ENCODE assay signal across 22 cellular contexts in the genomic region with DNA sequence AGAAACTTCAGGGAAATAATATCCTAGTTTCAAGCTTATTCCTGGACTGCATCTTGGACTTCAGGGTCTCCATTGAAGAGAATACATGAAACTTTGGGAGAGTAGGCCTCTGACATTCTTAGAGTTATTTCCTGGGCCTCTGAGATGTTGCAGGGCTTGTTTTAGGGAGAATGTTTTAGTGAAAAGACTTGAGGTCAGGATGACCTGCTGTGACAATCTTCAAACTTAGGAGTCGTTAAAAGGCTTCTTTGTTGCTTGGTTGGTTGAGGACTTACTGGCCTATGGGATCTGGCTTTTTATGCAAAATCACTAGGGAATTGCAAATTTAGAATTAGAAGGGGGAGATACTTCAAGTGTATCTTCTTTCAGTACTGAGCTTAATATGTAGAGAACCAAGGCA.
DNase-seq lines count a peak whose midpoint lies in the region; ATAC-seq and TF ChIP-seq lines count a peak whose summit lies in the region.
"Had no signal": no experiment of that assay in that cellular context is flagged by ENCODE, and none has a peak within 500 bp of the region (broad histone marks: within the 10 kb centered on the region; RNA-seq: fewer than 3 reads in every experiment).

No MANE protein-coding gene starts in this region.

- H3K36me3 Mint-ChIP-seq in nephron progenitor cell (ENCODE audit: low read depth) = no peaks in the 10 kb centered on the region
- H3K36me3 Mint-ChIP-seq: CD4-positive, alpha-beta memory T cell had no signal

- H3K27me3 ChIP-seq in DND-41 (ENCODE audit: insufficient read depth, low read length, poor library complexity) (no peaks in the 10 kb centered on the region), NT2/D1 (ENCODE audit: insufficient read depth, insufficient read length) (no peaks in the 10 kb centered on the region)
- H3K27me3 ChIP-seq: BE2C, MG63 had no signal

- ATAC-seq in DND-41 (ENCODE audit: insufficient read depth, low read depth) (no peak), GM21526 (IDR thresholded peaks at IDR 0.05; ENCODE audit: low FRiP score, unreplicated experiment) (peak; percentile 6), HG03460 (IDR thresholded peaks at IDR 0.05; ENCODE audit: unreplicated experiment) (no peak)
- ATAC-seq: HCT116, Panc1 had no signal

- H3K4me2 ChIP-seq in DND-41 (ENCODE audit: insufficient read depth, low read length) = no peak overlapping the region

- no peaks in the 10 kb centered on the region for H3K9me3 Mint-ChIP-seq in nephron progenitor cell

- H3K36me3 ChIP-seq in DND-41 (ENCODE audit: insufficient read depth, low read length) (no peaks in the 10 kb centered on the region), NT2/D1 (ENCODE audit: insufficient read depth, insufficient read length, low read length) (no peaks in the 10 kb centered on the region)
- H3K36me3 ChIP-seq: BE2C, MG63 had no signal

- no peaks in the 10 kb centered on the region for H3K79me2 ChIP-seq in DND-41 (ENCODE audit: insufficient read depth, low read length)

- TF ChIP-seq CTCF in DND-41 (IDR thresholded peaks at IDR 0.05; ENCODE audit: borderline replicate concordance, extremely low read depth, low read length, poor library complexity, severe bottlenecking) = no peak
- no peak for TF ChIP-seq CTCF in nephron progenitor cell (IDR thresholded peaks at IDR 0.05)

- no peak overlapping the region for H3K4me3 ChIP-seq in DND-41 (ENCODE audit: low read depth in 1 of 2, low read length in 2 of 2)
- H3K4me3 ChIP-seq in NT2/D1 (ENCODE audit: insufficient read length, low read depth) = no peak overlapping the region
- H3K4me3 ChIP-seq: MG63 had no signal

- H3K4me1 ChIP-seq in DND-41 (ENCODE audit: insufficient read depth, low read length) (no peaks in the 10 kb centered on the region), NT2/D1 (ENCODE audit: insufficient read depth, insufficient read length) (no peaks in the 10 kb centered on the region)

- H3K9ac ChIP-seq in DND-41 (ENCODE audit: low read depth, low read length) (no peak overlapping the region), NT2/D1 (ENCODE audit: insufficient read length, low read depth) (no peak overlapping the region)

- H2AFZ ChIP-seq in DND-41 (ENCODE audit: low read depth, low read length) = peak overlapping the region; percentile 37; the same call in 1 of the 2 replicates

- peaks cover 32% of the 10 kb centered on the region for H3K4me1 Mint-ChIP-seq in nephron progenitor cell
- H3K4me1 Mint-ChIP-seq: CD4-positive, alpha-beta memory T cell had no signal

- H3K9me3 ChIP-seq in DND-41 (ENCODE audit: insufficient read depth, low read length, severe bottlenecking) (no peaks in the 10 kb centered on the region), NT2/D1 (ENCODE audit: insufficient read depth, low read length) (no peaks in the 10 kb centered on the region)
- H3K9me3 ChIP-seq: BE2C, MG63 had no signal

- H3K27me3 Mint-ChIP-seq in nephron progenitor cell (ENCODE audit: low read depth, poor library complexity) = peaks cover 3% of the 10 kb centered on the region
- H3K27me3 Mint-ChIP-seq: CD4-positive, alpha-beta memory T cell had no signal

- no peak overlapping the region for H3K27ac ChIP-seq in DND-41 (ENCODE audit: low read length)
- H3K27ac ChIP-seq: 22Rv1 had no signal

- DNase-seq in DND-41 = no peak
- DNase-seq in NT2/D1 (ENCODE audit: low read depth, low spot score) = peak; percentile 46
- no peak for DNase-seq in nephron progenitor cell
- no peak for DNase-seq in HK-2 (ENCODE audit: unreplicated experiment)
- DNase-seq in pons (ENCODE audit: low spot score) = no peak
- no peak for DNase-seq in HT-29 (ENCODE audit: low spot score)
- DNase-seq: BE2C; CD4-positive, alpha-beta memory T cell; DMS79; IMR-90; Karpas-422; MG63; NCI-H1092; NCI-H146; NCI-H2227 treated with DMSO at 0.1 percent for 48 hours; NCI-H524; SW 1271 had no signal

- H4K20me1 ChIP-seq in DND-41 (ENCODE audit: insufficient read depth, low read length) = no peaks in the 10 kb centered on the region

- peak overlapping the region; percentile 29 for H3K27ac Mint-ChIP-seq in nephron progenitor cell
- H3K27ac Mint-ChIP-seq: CD4-positive, alpha-beta memory T cell had no signal

- H3K4me3 Mint-ChIP-seq in nephron progenitor cell = no peak overlapping the region
- H3K4me3 Mint-ChIP-seq: CD4-positive, alpha-beta memory T cell had no signal
